8 cellular contexts compared by ENCODE assay signal in genomic region chr18:75727479-75727878, GRCh38.
DNase-seq lines count a peak whose midpoint lies in the region; ATAC-seq and TF ChIP-seq lines count a peak whose summit lies in the region.

No MANE protein-coding gene starts in this region.

- peak; percentile 58 for TF ChIP-seq CTCF in GM06990 (IDR thresholded peaks at IDR 0.05; ENCODE audit: insufficient read depth, low read length, poor library complexity, severe bottlenecking)
- peak in 3 of 5 experiments; percentile 13 to 24 (median 23) for TF ChIP-seq CTCF in transverse colon (IDR thresholded peaks at IDR 0.05)
- no peak for TF ChIP-seq CTCF in gastrocnemius medialis (IDR thresholded peaks at IDR 0.05 in 4 of 5, conservative IDR thresholded peaks at IDR 0.05 in 1 of 5)

- ATAC-seq in gastrocnemius medialis: no peak

- 50 to 74% methylated on average over 1 to 7 of the region's 7 CpGs for WGBS in transverse colon (ENCODE audit: low coverage in 1 of 2), 2 donors

- H3K27me3 ChIP-seq in GM06990 (replicated peaks; ENCODE audit: control insufficient read depth, insufficient read depth, low read length): no peaks in the 10 kb centered on the region
- no peaks in the 10 kb centered on the region for H3K27me3 ChIP-seq in transverse colon
- H3K27me3 ChIP-seq in gastrocnemius medialis: peaks cover 0 to 3% (median 0%) of the 10 kb centered on the region in 3 donors

- TF ChIP-seq POLR2A in transverse colon (IDR thresholded peaks at IDR 0.05) (no peak), gastrocnemius medialis (IDR thresholded peaks at IDR 0.05) (no peak)

- intact Hi-C loops in transverse colon (cut with DNase I; ENCODE audit: low total_unique reads): no loop called here
- intact Hi-C loops in gastrocnemius medialis (cut with DNase I; ENCODE audit: low total_unique reads): no loop called here

- H3K4me3 ChIP-seq in GM06990 (replicated peaks; ENCODE audit: low read depth, low read length) (no peak overlapping the region), transverse colon (no peak overlapping the region), gastrocnemius medialis (no peak overlapping the region)

- no peaks in the 10 kb centered on the region for H3K4me1 ChIP-seq in transverse colon
- H3K4me1 ChIP-seq in gastrocnemius medialis: no peaks in the 10 kb centered on the region

- DNase-seq in 8988T (peak; percentile 5), GM06990 (ENCODE audit: extremely low read depth, insufficient read length) (no peak), NCI-H1694 (lab: John Stamatoyannopoulos, UW) (peak; percentile 44), amniotic epithelial cell (ENCODE audit: low read depth) (peak; percentile 41), left kidney (ENCODE audit: low read depth, low spot score) (peak; percentile 61), transverse colon (peak; percentile 14), cerebellar nuclear complex (lab: John Stamatoyannopoulos, UW) (no peak), gastrocnemius medialis (no peak)

- TF ChIP-seq EP300 in transverse colon (IDR thresholded peaks at IDR 0.05; ENCODE audit: low read depth): no peak

- H3K36me3 ChIP-seq in GM06990 (ENCODE audit: control insufficient read depth, insufficient read depth, low read length) (no peaks in the 10 kb centered on the region), transverse colon (no peaks in the 10 kb centered on the region), gastrocnemius medialis (no peaks in the 10 kb centered on the region)

- H3K9me3 ChIP-seq in transverse colon (no peaks in the 10 kb centered on the region), gastrocnemius medialis (no peaks in the 10 kb centered on the region)

- in situ Hi-C loops in transverse colon (cut with MboI; ENCODE audit: low pct_ligation_motif_present in 1 of 4, low pct_unique_long_range_greater_than_20kb in 1 of 4, low sequenced_read_pairs in 3 of 4): loop anchor here in 1 of 4 donors (25.0 kb wide), 1 partner anchor 90 kb away; no protein-coding TSS in a partner anchor
- in situ Hi-C loops in gastrocnemius medialis (cut with MboI; ENCODE audit: low sequenced_read_pairs in 4 of 4): no loop called here

- H3K27ac ChIP-seq in transverse colon (no peak overlapping the region), gastrocnemius medialis (no peak overlapping the region)

Comparison
In these comparisons a context has a peak if more than half of its experiments do, and no peak if none do; other contexts are left out.
1. DNase-seq: peak in 8988T (single experiment), NCI-H1694 (single experiment), amniotic epithelial cell (single experiment), left kidney (single experiment) and transverse colon (single experiment); none in GM06990 (single experiment), cerebellar nuclear complex (0 of 2) and gastrocnemius medialis (0 of 2).
2. CTCF ChIP-seq: peak in GM06990 (single experiment) and transverse colon (3 of 5); none in gastrocnemius medialis (0 of 5).